In the genomic region with DNA sequence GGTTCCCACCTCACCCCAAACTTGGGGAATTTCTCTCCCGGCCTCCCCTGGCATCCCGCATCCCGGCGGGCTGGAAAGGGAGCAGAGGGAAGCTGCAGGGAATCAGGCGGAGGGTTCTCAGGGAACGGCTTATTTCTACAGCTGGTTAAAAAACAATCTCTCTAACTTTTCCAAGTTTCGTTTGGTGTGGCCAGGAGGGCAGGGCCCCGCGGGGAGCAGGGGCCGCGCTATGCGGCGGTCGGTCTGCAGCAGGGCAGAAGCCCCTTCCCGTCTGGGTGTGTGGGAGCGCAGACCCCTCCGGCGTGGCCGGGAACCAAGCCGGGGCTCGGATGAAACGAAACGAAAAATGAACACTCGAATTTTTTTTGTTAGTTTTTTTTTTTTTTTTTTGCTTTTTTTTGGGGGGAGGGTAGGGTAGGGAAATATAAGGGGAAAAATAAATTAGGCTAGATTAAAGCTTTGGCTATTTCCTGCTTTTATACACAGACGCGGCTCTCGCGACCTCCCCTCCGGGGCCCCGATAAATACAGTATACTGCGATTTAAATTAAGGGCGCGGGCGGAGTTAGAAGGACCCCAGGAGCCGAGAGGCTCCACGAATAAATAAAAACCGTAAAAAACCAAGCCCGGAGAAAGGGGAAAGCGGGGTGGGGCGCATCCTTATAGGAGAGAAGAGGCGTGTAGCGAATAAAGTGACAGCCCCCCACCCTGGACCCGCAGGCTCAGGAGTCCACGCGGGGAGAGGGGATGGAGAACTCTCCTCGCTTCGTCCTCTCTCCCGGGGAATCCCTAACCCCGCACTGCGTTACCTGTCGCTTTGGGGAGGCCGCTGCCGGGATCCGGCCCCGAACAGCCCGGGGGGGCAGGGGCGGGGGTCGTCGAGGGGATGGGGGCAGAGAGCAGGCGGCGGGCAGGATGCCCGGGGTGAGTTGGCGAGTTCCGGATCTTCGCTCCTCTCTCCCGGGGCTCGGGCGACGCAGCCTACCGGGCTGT, we compare ENCODE assay signal across 9 cellular contexts. TPM values are rescaled to one million over a fixed set of nuclear protein-coding genes. Genes with fewer than 3 reads are reported as not detected.
A peak's percentile ranks its signal among the peaks of the same experiment; 100 is the strongest.
DNase-seq lines count a peak whose midpoint lies in the region; ATAC-seq, FAIRE-seq and TF ChIP-seq lines count a peak whose summit lies in the region.
"Had no signal": no experiment of that assay in that cellular context is flagged by ENCODE, and none has a peak within 500 bp of the region (broad histone marks: within the 10 kb centered on the region; RNA-seq: fewer than 3 reads in every experiment).

No MANE protein-coding gene starts in this region.

- DNase-seq in AG09309 (ENCODE audit: low read depth) (no peak), HFF-Myc (ENCODE audit: extremely low read depth, low read depth) (no peak), bronchial epithelial cell (ENCODE audit: low read depth) (no peak), naive B cell (peak; percentile 11), hippocampal formation (lab: John Stamatoyannopoulos, UW) (no peak), Ammon's horn (ENCODE audit: low spot score) (no peak), HUDEP-2 (lab: John Stamatoyannopoulos, UW; ENCODE audit: unreplicated experiment in 76 of 76) (no peak)
- no peak for DNase-seq in stimulated activated CD4-positive, alpha-beta T cell treated with anti-CD3 and anti-CD28 coated beads, Interleukin-2, amount 100 ng/mL, for 48 hours
- DNase-seq: NCI-H187 had no signal

- H3K4me3 ChIP-seq in AG09309 (ENCODE audit: control insufficient read depth, low read depth, low read length) (peak overlapping the region; percentile 32), HFF-Myc (replicated peaks; ENCODE audit: low read depth, low read length) (0 out of 2 replicates have a peak overlapping the region, but pooled peaks have one; percentile 4), bronchial epithelial cell (ENCODE audit: low read depth, low read length) (peak overlapping the region; percentile 29)

- H3K36me3 Mint-ChIP-seq in naive B cell = peaks cover 0 to 5% of the 10 kb centered on the region in 2 donors

- H3K36me3 ChIP-seq in bronchial epithelial cell (ENCODE audit: control insufficient read depth, insufficient read depth, low read length) = no peaks in the 10 kb centered on the region

- no peak for ATAC-seq in naive B cell (ENCODE audit: low read depth in 2 of 2)

- peaks cover 45 to 66% (median 52%) of the 10 kb centered on the region in 3 donors for H3K27me3 Mint-ChIP-seq in naive B cell

- peaks cover 10 to 28% (median 12%) of the 10 kb centered on the region in 3 donors for H3K4me1 Mint-ChIP-seq in naive B cell

- peak overlapping the region; percentile 69 to 95 (median 85) for H3K4me3 Mint-ChIP-seq in naive B cell

- peaks cover 18% of the 10 kb centered on the region for H3K27me3 ChIP-seq in bronchial epithelial cell (ENCODE audit: control insufficient read depth, insufficient read depth, low read length)

- FAIRE-seq in bronchial epithelial cell (lab: Jason Lieb, UNC) = no peak

- H3K27ac Mint-ChIP-seq in naive B cell = peak overlapping the region in 4 of 6 donors; percentile 68 to 89 (median 84)

- TF ChIP-seq CTCF in AG09309 (IDR thresholded peaks at IDR 0.05; ENCODE audit: control insufficient read depth, insufficient read depth, low read depth, low read length, missing control alignments) (no peak), HFF-Myc (IDR thresholded peaks at IDR 0.05; ENCODE audit: low read depth, low read length, missing control alignments) (no peak), bronchial epithelial cell (IDR thresholded peaks at IDR 0.05; ENCODE audit: insufficient read depth, low read length, severe bottlenecking) (no peak)

- H3K9me3 Mint-ChIP-seq in naive B cell = no peaks in the 10 kb centered on the region

RNA-seq across cellular contexts. Expression of gene POU3F1, which starts 2.1 kb away (rescaled TPM):
- under 0.01 and 0.13 TPM in 2 replicates for total RNA-seq in bronchial epithelial cell
- polyA plus RNA-seq in naive B cell (ENCODE audit: low read depth in 6 of 6) = 1 to 10 TPM in 1 of 6 donors, under 1 TPM in 5; 0.18 to 1.1 (median 0.34) TPM

RNA-seq across cellular contexts. Expression of gene UTP11, which starts 32.0 kb away (rescaled TPM):
- total RNA-seq in bronchial epithelial cell = 20.5 and 20.9 TPM in 2 replicates
- polyA plus RNA-seq in naive B cell (ENCODE audit: low read depth in 6 of 6) = 10 to 100 TPM; 19.2 to 25.3 (median 20.9) TPM

RNA-seq across cellular contexts. Expression of gene FHL3, which starts 39.2 kb away (rescaled TPM):
- total RNA-seq in bronchial epithelial cell = 2.6 and 6.7 TPM in 2 replicates
- polyA plus RNA-seq in naive B cell (ENCODE audit: low read depth in 6 of 6) = 1 to 10 TPM in 5 of 6 donors, under 1 TPM in 1; 0.88 to 5.1 (median 1.8) TPM

RNA-seq across cellular contexts. Expression of gene SF3A3, which starts 54.7 kb away (rescaled TPM):
- total RNA-seq in bronchial epithelial cell = 83.2 and 90.6 TPM in 2 replicates
- 100 to 1,000 TPM in 4 of 6 donors, 10 to 100 TPM in 2; 81.3 to 109 (median 101) TPM for polyA plus RNA-seq in naive B cell (ENCODE audit: low read depth in 6 of 6)
